1 cellular context compared by ENCODE assay signal in genomic region chr3:58999134-58999778, GRCh38.
TF ChIP-seq lines count a peak whose summit lies in the region.

No MANE protein-coding gene starts in this region.

TF ChIP-seq in SK-N-SH, 30 proteins besides CTCF, POLR2A, EP300 and RAD21 (continued from another document):
- TF ChIP-seq FOSL2 (IDR thresholded peaks at IDR 0.05; ENCODE audit: borderline replicate concordance, low read depth) = no peak
- TF ChIP-seq POLR2AphosphoS5 (IDR thresholded peaks at IDR 0.05; ENCODE audit: low read depth, low read length) = no peak
- TF ChIP-seq SIN3A (IDR thresholded peaks at IDR 0.05; ENCODE audit: borderline replicate concordance, low read depth, low read length) = no peak
- no peak for TF ChIP-seq USF2 (IDR thresholded peaks at IDR 0.05; ENCODE audit: borderline replicate concordance, low read depth, low read length)
- TF ChIP-seq JUND (IDR thresholded peaks at IDR 0.05) = no peak
- no peak for TF ChIP-seq EZH2phosphoT487 (IDR thresholded peaks at IDR 0.05; ENCODE audit: borderline replicate concordance, low read depth)
- no peak for TF ChIP-seq NFIC (IDR thresholded peaks at IDR 0.05; ENCODE audit: borderline replicate concordance)
- TF ChIP-seq GATA2 (CRISPR knock-in tag; IDR thresholded peaks at IDR 0.05) = no peak
- TF ChIP-seq RCOR1 (IDR thresholded peaks at IDR 0.05; ENCODE audit: low read length) = no peak
